ENCODE assay signal across 25 cellular contexts in genomic region chr5:170353946-170354345, GRCh38. TPM values are rescaled to one million over a fixed set of nuclear protein-coding genes. Genes with fewer than 3 reads are reported as not detected.
A peak's percentile ranks its signal among the peaks of the same experiment; 100 is the strongest.
DNase-seq lines count a peak whose midpoint lies in the region; ATAC-seq and TF ChIP-seq lines count a peak whose summit lies in the region.
"Had no signal": no experiment of that assay in that cellular context is flagged by ENCODE, and none has a peak within 500 bp of the region (broad histone marks: within the 10 kb centered on the region; RNA-seq: fewer than 3 reads in every experiment).

No MANE protein-coding gene starts in this region.

- no peak overlapping the region for H3K4me3 Mint-ChIP-seq in neural progenitor cell
- H3K4me3 Mint-ChIP-seq: activated naive CD4-positive, alpha-beta T cell treated with anti-CD3 and anti-CD28 coated beads, Interleukin-2, amount 50 U/mL, for 24 hours; CD4-positive, CD25-positive, alpha-beta regulatory T cell; stimulated activated naive CD8-positive, alpha-beta T cell treated with anti-CD3 and anti-CD28 coated beads, Interleukin-15, amount 100 ng/mL, for 72 hours had no signal

- no peak overlapping the region for H3K4me2 ChIP-seq in mammary epithelial cell (ENCODE audit: insufficient read depth, low read depth, low read length)
- no peak overlapping the region for H3K4me2 ChIP-seq in neural progenitor cell

- DNase-seq in breast epithelium (ENCODE audit: low spot score in 2 of 2): no peak
- DNase-seq in mammary epithelial cell: no peak
- DNase-seq in NCI-H69 (lab: John Stamatoyannopoulos, UW): peak; percentile 82
- no peak for DNase-seq in neural progenitor cell (ENCODE audit: low spot score)
- peak; percentile 45 to 49 for DNase-seq in uterus
- no peak for DNase-seq in ecto neural progenitor cell (ENCODE audit: low spot score)
- DNase-seq: ACHN; activated T-cell treated with anti-CD3 and anti-CD28 coated beads, Interleukin-2, amount 50 U/mL, for 48 hours; CD4-positive, CD25-positive, alpha-beta regulatory T cell; cerebellar nuclear complex; DMS53; esophagus squamous epithelium; kidney glomerular epithelial cell; MG63; NCI-H2029 treated with DMSO at 0.1 percent for 48 hours; NCI-H526 treated with DMSO at 0.1 percent for 48 hours; nephron progenitor cell; stimulated activated CD4-positive, alpha-beta T cell treated with anti-CD3 and anti-CD28 coated beads, Interleukin-4, amount 100 ng/mL, for 1 hour; stimulated activated naive CD8-positive, alpha-beta T cell treated with anti-CD3 and anti-CD28 coated beads, Interleukin-15, amount 100 ng/mL, for 72 hours had no signal

- H3K4me3 ChIP-seq in breast epithelium: peak overlapping the region; percentile 3 to 37 (median 16)
- no peak overlapping the region for H3K4me3 ChIP-seq in mammary epithelial cell (replicated peaks in 1 of 3; ENCODE audit: insufficient read depth in 1 of 3, low read depth in 2 of 3, low read length in 3 of 3)
- H3K4me3 ChIP-seq in neural progenitor cell: no peak overlapping the region
- no peak overlapping the region for H3K4me3 ChIP-seq in uterus
- H3K4me3 ChIP-seq: esophagus squamous epithelium, MG63 had no signal

- no peaks in the 10 kb centered on the region for H3K27me3 Mint-ChIP-seq in neural progenitor cell (ENCODE audit: insufficient read depth, low read depth)

- peaks cover 2% of the 10 kb centered on the region for H3K9me3 Mint-ChIP-seq in neural progenitor cell
- H3K9me3 Mint-ChIP-seq: activated naive CD4-positive, alpha-beta T cell treated with anti-CD3 and anti-CD28 coated beads, Interleukin-2, amount 50 U/mL, for 24 hours; CD4-positive, CD25-positive, alpha-beta regulatory T cell; mesothelial cell of epicardium; stimulated activated naive CD8-positive, alpha-beta T cell treated with anti-CD3 and anti-CD28 coated beads, Interleukin-15, amount 100 ng/mL, for 72 hours had no signal

- H4K20me1 ChIP-seq in mammary epithelial cell (ENCODE audit: insufficient read depth, low read length) (no peaks in the 10 kb centered on the region), neural progenitor cell (ENCODE audit: low read depth) (no peaks in the 10 kb centered on the region)

- H3K27me3 ChIP-seq in breast epithelium (no peaks in the 10 kb centered on the region), mammary epithelial cell (ENCODE audit: insufficient read depth, low read length) (no peaks in the 10 kb centered on the region), neural progenitor cell (peaks cover 58% of the 10 kb centered on the region), uterus (no peaks in the 10 kb centered on the region)
- H3K27me3 ChIP-seq: ascending aorta had no signal

- no TSS peak for BruUV-seq in mammary epithelial cell (replicated peaks; lab: Mats Ljungman, UMichigan)

- H3K36me3 Mint-ChIP-seq in neural progenitor cell: no peaks in the 10 kb centered on the region
- H3K36me3 Mint-ChIP-seq: activated naive CD4-positive, alpha-beta T cell treated with anti-CD3 and anti-CD28 coated beads, Interleukin-2, amount 50 U/mL, for 24 hours; CD4-positive, CD25-positive, alpha-beta regulatory T cell; mesothelial cell of epicardium had no signal

- no peak for TF ChIP-seq POLR2A in breast epithelium (IDR thresholded peaks at IDR 0.05)
- TF ChIP-seq POLR2A in uterus (IDR thresholded peaks at IDR 0.05): no peak

- ATAC-seq in HG02571 (IDR thresholded peaks at IDR 0.05; ENCODE audit: unreplicated experiment) (no peak), HG03135 (IDR thresholded peaks at IDR 0.05; ENCODE audit: unreplicated experiment) (no peak)
- ATAC-seq: stimulated activated naive CD8-positive, alpha-beta T cell treated with anti-CD3 and anti-CD28 coated beads, Interleukin-15, amount 100 ng/mL, for 72 hours had no signal

- H3F3A ChIP-seq in neural progenitor cell (ENCODE audit: low read depth): peaks cover 5% of the 10 kb centered on the region

- no peak for TF ChIP-seq CTCF in breast epithelium (IDR thresholded peaks at IDR 0.05)
- no peak for TF ChIP-seq CTCF in mammary epithelial cell (conservative IDR thresholded peaks at IDR 0.05 in 1 of 2, IDR thresholded peaks at IDR 0.05 in 1 of 2; ENCODE audit: extremely low read depth in 1 of 2, insufficient read depth in 1 of 2, low read depth in 1 of 2, low read length in 2 of 2)
- no peak for TF ChIP-seq CTCF in neural progenitor cell (IDR thresholded peaks at IDR 0.05)
- no peak for TF ChIP-seq CTCF in uterus (IDR thresholded peaks at IDR 0.05)

- no peak overlapping the region for H3K9ac ChIP-seq in mammary epithelial cell (ENCODE audit: insufficient read depth, low read length)
- H3K9ac ChIP-seq in neural progenitor cell: no peak overlapping the region

- no peak overlapping the region for H2AFZ ChIP-seq in mammary epithelial cell (ENCODE audit: low read depth, low read length)
- no peak overlapping the region for H2AFZ ChIP-seq in neural progenitor cell (replicated peaks)

- H3K9me3 ChIP-seq in breast epithelium: no peaks in the 10 kb centered on the region
- no peaks in the 10 kb centered on the region for H3K9me3 ChIP-seq in mammary epithelial cell (replicated peaks; ENCODE audit: insufficient read depth, low read length)
- H3K9me3 ChIP-seq in neural progenitor cell (ENCODE audit: low read depth): no peaks in the 10 kb centered on the region
- H3K9me3 ChIP-seq in uterus: no peaks in the 10 kb centered on the region
- H3K9me3 ChIP-seq: ascending aorta, esophagus squamous epithelium had no signal

- CTCF ChIA-PET in mammary epithelial cell (lab: Charles Lee; ENCODE audit: low non-redundant PET): no interaction called here

- H3K4me1 ChIP-seq in breast epithelium (no peaks in the 10 kb centered on the region), mammary epithelial cell (ENCODE audit: insufficient read depth, low read length) (no peaks in the 10 kb centered on the region), neural progenitor cell (peaks cover 6% of the 10 kb centered on the region), uterus (no peaks in the 10 kb centered on the region)
- H3K4me1 ChIP-seq: ascending aorta had no signal

- WGBS in mammary epithelial cell (ENCODE audit: low coverage, missing lambda C conversion rate): 73% methylated on average over 9 of the region's 9 CpGs

- peak overlapping the region; percentile 9 for H3K27ac Mint-ChIP-seq in neural progenitor cell
- H3K27ac Mint-ChIP-seq: activated naive CD4-positive, alpha-beta T cell treated with anti-CD3 and anti-CD28 coated beads, Interleukin-2, amount 50 U/mL, for 24 hours; CD4-positive, CD25-positive, alpha-beta regulatory T cell; mesothelial cell of epicardium; nephron progenitor cell; stimulated activated naive CD8-positive, alpha-beta T cell treated with anti-CD3 and anti-CD28 coated beads, Interleukin-15, amount 100 ng/mL, for 72 hours had no signal

- intact Hi-C loops in breast epithelium (cut with DNase I; ENCODE audit: low total_unique reads) (no loop called here), mammary epithelial cell (cut with micrococcal nuclease) (no loop called here), uterus (cut with DNase I; ENCODE audit: low total_unique reads) (no loop called here)

- H3K79me2 ChIP-seq in mammary epithelial cell (ENCODE audit: insufficient read depth, low read length) (no peaks in the 10 kb centered on the region), neural progenitor cell (ENCODE audit: low read depth) (no peaks in the 10 kb centered on the region)

- H3K27ac ChIP-seq in breast epithelium (peak overlapping the region in 1 of 2 donors; percentile 9), mammary epithelial cell (ENCODE audit: insufficient read depth, low read depth, low read length) (no peak overlapping the region), neural progenitor cell (no peak overlapping the region), uterus (no peak overlapping the region)
- H3K27ac ChIP-seq: ascending aorta had no signal

- H3K4me1 Mint-ChIP-seq in neural progenitor cell: peaks cover 29% of the 10 kb centered on the region

- in situ Hi-C loops in mammary epithelial cell (cut with MboI; ENCODE audit: low sequenced_read_pairs in 2 of 2): no loop called here

- no peaks in the 10 kb centered on the region for H3K36me3 ChIP-seq in breast epithelium
- H3K36me3 ChIP-seq in mammary epithelial cell (ENCODE audit: insufficient read depth, low read length): no peaks in the 10 kb centered on the region
- H3K36me3 ChIP-seq in neural progenitor cell: no peaks in the 10 kb centered on the region
- no peaks in the 10 kb centered on the region for H3K36me3 ChIP-seq in uterus
- H3K36me3 ChIP-seq: ascending aorta, esophagus squamous epithelium, MG63 had no signal

- dilution Hi-C loops in mammary epithelial cell (cut with HindIII; ENCODE audit: low sequenced_read_pairs): no loop called here

RNA-seq across cellular contexts. Expression of gene KCNMB1, which starts 35.2 kb away (rescaled TPM):
- total RNA-seq in breast epithelium: 1 to 10 TPM in 2 of 3 donors, under 1 TPM in 1; 0.16 to 6.6 (median 5.1) TPM
- total RNA-seq in mammary epithelial cell: under 1 TPM in 1 of 2 donors, not detected in 1; 0.50 TPM
- polyA plus RNA-seq in mammary epithelial cell: not detected
- not detected for polyA minus RNA-seq in mammary epithelial cell
- total RNA-seq in neural progenitor cell (ENCODE audit: low replicate concordance): not detected in 2 replicates
- total RNA-seq in uterus: 10 to 100 TPM in 1 of 4 donors, 1 to 10 TPM in 3; 5.7 to 42.6 (median 8.7) TPM
- total RNA-seq: activated CD8-positive, alpha-beta memory T cell treated with anti-CD3 and anti-CD28 coated beads for 36 hours had no signal

RNA-seq across cellular contexts. Expression of gene LCP2, which starts 56.4 kb away (rescaled TPM):
- total RNA-seq in breast epithelium (10 to 100 TPM; 15.4 to 41.4 (median 21.8) TPM), mammary epithelial cell (not detected), neural progenitor cell (ENCODE audit: low replicate concordance) (not detected in 2 replicates), uterus (10 to 100 TPM in 3 of 4 donors, 1 to 10 TPM in 1; 1.3 to 19.1 (median 11.2) TPM)
- not detected for polyA plus RNA-seq in mammary epithelial cell
- not detected for polyA minus RNA-seq in mammary epithelial cell
- total RNA-seq: mesothelial cell of epicardium had no signal

Comparison
In these comparisons a context has a peak if more than half of its experiments do, and no peak if none do; other contexts are left out.
1. H3K4me3 ChIP-seq: peak in breast epithelium (3 of 3); none in mammary epithelial cell (0 of 3), neural progenitor cell (single experiment) and uterus (0 of 2).
2. DNase-seq: peak in NCI-H69 (single experiment) and uterus (2 of 2); none in breast epithelium (0 of 2), mammary epithelial cell (single experiment), neural progenitor cell (single experiment) and ecto neural progenitor cell (single experiment).